16 cellular contexts compared by ENCODE assay signal in the genomic region with DNA sequence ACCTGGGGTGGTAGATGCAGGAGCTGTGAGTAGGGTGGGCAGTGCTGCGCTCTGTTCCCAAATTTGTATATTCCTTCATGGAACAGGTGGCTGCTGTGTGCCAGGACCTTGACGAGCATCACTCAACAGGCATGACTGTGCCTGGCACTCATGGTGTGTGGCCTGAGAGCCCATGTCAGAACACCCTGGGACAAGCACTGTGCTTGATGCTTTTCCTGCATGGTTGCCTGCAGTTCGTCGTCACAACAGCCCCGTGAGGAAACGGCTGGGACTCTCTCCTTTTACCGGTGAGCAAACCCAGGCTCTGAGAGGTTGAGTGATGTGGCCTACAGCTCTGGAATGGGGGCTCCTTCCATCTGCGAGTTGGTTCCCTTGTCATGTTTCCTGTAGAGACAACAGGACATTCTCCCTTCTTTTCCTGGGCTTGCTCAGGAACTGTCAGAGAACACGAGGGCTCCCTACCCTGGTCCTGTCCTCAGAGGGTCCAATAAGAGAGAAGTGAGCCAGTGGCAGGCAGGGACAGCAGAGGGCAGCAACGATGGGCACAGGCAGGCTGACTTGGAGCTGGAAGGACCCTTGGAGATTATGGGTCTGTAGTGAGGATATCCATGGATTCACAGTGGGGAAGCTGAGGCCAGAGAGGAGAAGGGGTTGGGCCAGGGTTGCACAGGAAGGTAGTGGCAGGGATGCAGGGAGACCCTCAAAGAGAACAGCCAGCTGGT. TPM values are rescaled to one million over a fixed set of nuclear protein-coding genes. Genes with fewer than 3 reads are reported as not detected.
DNase-seq lines count a peak whose midpoint lies in the region; FAIRE-seq and TF ChIP-seq lines count a peak whose summit lies in the region.
"Had no signal": no experiment of that assay in that cellular context is flagged by ENCODE, and none has a peak within 500 bp of the region (broad histone marks: within the 10 kb centered on the region; RNA-seq: fewer than 3 reads in every experiment).

No MANE protein-coding gene starts in this region.

- no peaks in the 10 kb centered on the region for H4K20me1 ChIP-seq in OCI-LY3 (ENCODE audit: insufficient read depth, low read length)

- no peak overlapping the region for H3K4me3 Mint-ChIP-seq in dendritic cell treated with granulocyte-macrophage colony-stimulating factor and Interleukin-4, amounts not matched to agents 40 ng/mL and 50 ng/mL, for 4 days
- H3K4me3 Mint-ChIP-seq: immature natural killer cell had no signal

- TF ChIP-seq EP300 in sigmoid colon (IDR thresholded peaks at IDR 0.05) = no peak

- H3K9me3 ChIP-seq in left ventricle myocardium inferior (replicated peaks) (no peaks in the 10 kb centered on the region), OCI-LY3 (ENCODE audit: insufficient read depth, low read length) (no peaks in the 10 kb centered on the region), sigmoid colon (no peaks in the 10 kb centered on the region)
- H3K9me3 ChIP-seq: thoracic aorta had no signal

- H3K4me3 ChIP-seq in left ventricle myocardium inferior (no peak overlapping the region), OCI-LY3 (ENCODE audit: low read length) (peak overlapping the region; percentile 26; the same call in 1 of the 2 replicates), sigmoid colon (no peak overlapping the region)
- H3K4me3 ChIP-seq: thoracic aorta had no signal

- TF ChIP-seq POLR2A in sigmoid colon (IDR thresholded peaks at IDR 0.05) = no peak

- peaks cover 9% of the 10 kb centered on the region for H3K36me3 Mint-ChIP-seq in dendritic cell treated with granulocyte-macrophage colony-stimulating factor and Interleukin-4, amounts not matched to agents 40 ng/mL and 50 ng/mL, for 4 days (ENCODE audit: low read depth)
- H3K36me3 Mint-ChIP-seq: immature natural killer cell had no signal

- peaks cover 14% of the 10 kb centered on the region for H3K79me2 ChIP-seq in OCI-LY3 (ENCODE audit: low read length)

- no peak overlapping the region for H3K27ac ChIP-seq in left ventricle myocardium inferior (replicated peaks)
- H3K27ac ChIP-seq in OCI-LY3 (ENCODE audit: low read length) = no peak overlapping the region
- H3K27ac ChIP-seq in sigmoid colon = no peak overlapping the region
- H3K27ac ChIP-seq: thoracic aorta had no signal

- H3K9me3 Mint-ChIP-seq in dendritic cell treated with granulocyte-macrophage colony-stimulating factor and Interleukin-4, amounts not matched to agents 40 ng/mL and 50 ng/mL, for 4 days = no peaks in the 10 kb centered on the region
- H3K9me3 Mint-ChIP-seq: immature natural killer cell had no signal

- peak overlapping the region; percentile 70 for H3K27ac Mint-ChIP-seq in dendritic cell treated with granulocyte-macrophage colony-stimulating factor and Interleukin-4, amounts not matched to agents 40 ng/mL and 50 ng/mL, for 4 days
- H3K27ac Mint-ChIP-seq: immature natural killer cell had no signal

- intact Hi-C loops in left ventricle myocardium inferior (cut with micrococcal nuclease) = no loop called here
- intact Hi-C loops in cardiac septum (cut with DNase I) = no loop called here
- intact Hi-C loops in dendritic cell treated with granulocyte-macrophage colony-stimulating factor and Interleukin-4, amounts not matched to agents 40 ng/mL and 50 ng/mL, for 4 days (cut with micrococcal nuclease) = loop anchor here (5.0 kb wide), 1 partner anchor 36 kb away; the partner anchor contains the start of gene PRKCD
- intact Hi-C loops in sigmoid colon (cut with DNase I) = no loop called here

- no peak for FAIRE-seq in HTR-8/SVneo (lab: Jason Lieb, UNC)

- peak; percentile 28 for TF ChIP-seq CTCF in left ventricle myocardium inferior (IDR thresholded peaks at IDR 0.05; ENCODE audit: borderline replicate concordance)
- no peak; the same call in 1 of the 2 replicates for TF ChIP-seq CTCF in OCI-LY3 (IDR thresholded peaks at IDR 0.05; ENCODE audit: low read depth, low read length)
- no peak for TF ChIP-seq CTCF in sigmoid colon (IDR thresholded peaks at IDR 0.05)

- H3K4me2 ChIP-seq in OCI-LY3 (ENCODE audit: low read length) = peak overlapping the region; percentile 33

- H3K27me3 Mint-ChIP-seq in dendritic cell treated with granulocyte-macrophage colony-stimulating factor and Interleukin-4, amounts not matched to agents 40 ng/mL and 50 ng/mL, for 4 days = peaks cover 2% of the 10 kb centered on the region

- no peaks in the 10 kb centered on the region for H3K27me3 ChIP-seq in left ventricle myocardium inferior (ENCODE audit: low read depth)
- H3K27me3 ChIP-seq in OCI-LY3 (ENCODE audit: low read depth, low read length) = no peaks in the 10 kb centered on the region
- H3K27me3 ChIP-seq in sigmoid colon = no peaks in the 10 kb centered on the region

- no peak overlapping the region for H3K9ac ChIP-seq in OCI-LY3 (ENCODE audit: low read length)

- no peak overlapping the region for H2AFZ ChIP-seq in OCI-LY3 (ENCODE audit: low read depth, low read length)

- H3K4me1 ChIP-seq in left ventricle myocardium inferior (peaks cover 25% of the 10 kb centered on the region), OCI-LY3 (ENCODE audit: low read length) (peaks cover 20% of the 10 kb centered on the region), sigmoid colon (peaks cover 0 to 22% (median 22%) of the 10 kb centered on the region in 4 donors)

- DNase-seq in left ventricle myocardium inferior (no peak), cardiac septum (ENCODE audit: low spot score) (no peak), GDM1 (lab: John Stamatoyannopoulos, UW) (no peak), sigmoid colon (no peak), HT-29 (ENCODE audit: low spot score) (no peak), HTR-8/SVneo (ENCODE audit: insufficient read length, low spot score) (no peak)
- DNase-seq: activated CD4-positive, alpha-beta T cell treated with anti-CD3 and anti-CD28 coated beads for 4 hours; activated T-cell treated with anti-CD3 and anti-CD28 coated beads, Interleukin-2, amount 50 U/mL, for 48 hours; aorta; DMS153; effector CD4-positive, alpha-beta T cell; foreskin melanocyte; immature natural killer cell had no signal

- no peaks in the 10 kb centered on the region for H3K36me3 ChIP-seq in left ventricle myocardium inferior
- peaks cover 48% of the 10 kb centered on the region for H3K36me3 ChIP-seq in OCI-LY3 (replicated peaks; ENCODE audit: low read depth, low read length)
- H3K36me3 ChIP-seq in sigmoid colon = no peaks in the 10 kb centered on the region
- H3K36me3 ChIP-seq: thoracic aorta had no signal

- WGBS in sigmoid colon, 2 donors = 72 to 80% methylated on average over 10 of the region's 10 CpGs

- peaks cover 35% of the 10 kb centered on the region for H3K4me1 Mint-ChIP-seq in dendritic cell treated with granulocyte-macrophage colony-stimulating factor and Interleukin-4, amounts not matched to agents 40 ng/mL and 50 ng/mL, for 4 days (ENCODE audit: low read depth)

RNA-seq across cellular contexts. Expression of gene PRKCD, which starts 37.4 kb away (rescaled TPM):
- total RNA-seq in left ventricle myocardium inferior = 13.6 TPM
- total RNA-seq in cardiac septum = 10.6 TPM
- 10 to 100 TPM in 2 of 4 donors, 1 to 10 TPM in 2; 3.5 to 12.1 (median 10.5) TPM for total RNA-seq in sigmoid colon
- polyA plus RNA-seq in sigmoid colon = 100 to 1,000 TPM in 1 of 3 donors, 10 to 100 TPM in 2; 46.3 to 169 (median 94.9) TPM
- 5.2 and 5.9 TPM in 2 replicates for total RNA-seq in HT-29 (2014; rRNA removed; shearing (Covaris generic))

RNA-seq across cellular contexts. Expression of gene TKT, which starts 57.4 kb away (rescaled TPM):
- total RNA-seq in left ventricle myocardium inferior (32.1 TPM), cardiac septum (34.6 TPM), sigmoid colon (100 to 1,000 TPM; 138 to 253 (median 185) TPM)
- 100 to 1,000 TPM in 2 of 3 donors, 10 to 100 TPM in 1; 88.9 to 305 (median 102) TPM for polyA plus RNA-seq in sigmoid colon
- total RNA-seq in HT-29 (2014; rRNA removed; shearing (Covaris generic)) = 864 and 898 TPM in 2 replicates
